Comparison of ENCODE assay signal across 15 cellular contexts in the genomic region with DNA sequence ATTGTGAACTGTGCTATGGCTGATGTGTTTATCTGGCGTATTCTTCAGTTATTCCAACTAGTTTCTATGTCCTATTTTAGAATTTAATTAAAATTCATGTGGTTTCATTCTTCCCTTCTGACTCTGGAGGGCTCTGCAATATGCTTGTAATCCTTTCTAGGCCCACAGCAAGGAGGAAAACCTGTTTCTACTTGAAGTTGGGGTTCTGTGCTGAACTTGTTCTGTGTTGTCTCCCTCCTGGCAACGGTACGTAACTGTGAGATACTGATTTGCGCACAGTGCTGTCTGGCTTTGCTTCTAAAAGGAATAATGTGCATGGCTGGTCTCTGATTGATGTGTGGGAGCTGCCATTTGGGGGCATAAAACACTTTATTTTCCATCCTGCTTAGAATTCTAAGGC.
"Had no signal": no experiment of that assay in that cellular context is flagged by ENCODE, and none has a peak within 500 bp of the region (broad histone marks: within the 10 kb centered on the region; RNA-seq: fewer than 3 reads in every experiment).

No MANE protein-coding gene starts in this region.

- H3K27me3 ChIP-seq: brain microvascular endothelial cell, pancreas, uterus had no signal

- H3K9me3 ChIP-seq: left ventricle myocardium inferior, pancreas, prostate gland, thoracic aorta, uterus had no signal

- H3K4me1 ChIP-seq: left ventricle myocardium inferior, pancreas, prostate gland, uterus had no signal

- H3K27ac ChIP-seq: brain microvascular endothelial cell, left ventricle myocardium inferior, pancreas, prostate gland, thoracic aorta, uterus, WERI-Rb-1 had no signal

- H3K4me3 ChIP-seq: left ventricle myocardium inferior, lung, pancreas, prostate gland, skin epidermis, thoracic aorta, uterus had no signal

- FAIRE-seq: astrocyte, pancreas had no signal

- DNase-seq: amniotic stem cell, cortex of kidney, foreskin melanocyte, left ventricle myocardium inferior, retina, T1000, uterus had no signal

- H3K36me3 ChIP-seq: brain microvascular endothelial cell, left ventricle myocardium inferior, pancreas, prostate gland, thoracic aorta, uterus, WERI-Rb-1 had no signal
